ENCODE assay signal across 12 cellular contexts in the genomic region with DNA sequence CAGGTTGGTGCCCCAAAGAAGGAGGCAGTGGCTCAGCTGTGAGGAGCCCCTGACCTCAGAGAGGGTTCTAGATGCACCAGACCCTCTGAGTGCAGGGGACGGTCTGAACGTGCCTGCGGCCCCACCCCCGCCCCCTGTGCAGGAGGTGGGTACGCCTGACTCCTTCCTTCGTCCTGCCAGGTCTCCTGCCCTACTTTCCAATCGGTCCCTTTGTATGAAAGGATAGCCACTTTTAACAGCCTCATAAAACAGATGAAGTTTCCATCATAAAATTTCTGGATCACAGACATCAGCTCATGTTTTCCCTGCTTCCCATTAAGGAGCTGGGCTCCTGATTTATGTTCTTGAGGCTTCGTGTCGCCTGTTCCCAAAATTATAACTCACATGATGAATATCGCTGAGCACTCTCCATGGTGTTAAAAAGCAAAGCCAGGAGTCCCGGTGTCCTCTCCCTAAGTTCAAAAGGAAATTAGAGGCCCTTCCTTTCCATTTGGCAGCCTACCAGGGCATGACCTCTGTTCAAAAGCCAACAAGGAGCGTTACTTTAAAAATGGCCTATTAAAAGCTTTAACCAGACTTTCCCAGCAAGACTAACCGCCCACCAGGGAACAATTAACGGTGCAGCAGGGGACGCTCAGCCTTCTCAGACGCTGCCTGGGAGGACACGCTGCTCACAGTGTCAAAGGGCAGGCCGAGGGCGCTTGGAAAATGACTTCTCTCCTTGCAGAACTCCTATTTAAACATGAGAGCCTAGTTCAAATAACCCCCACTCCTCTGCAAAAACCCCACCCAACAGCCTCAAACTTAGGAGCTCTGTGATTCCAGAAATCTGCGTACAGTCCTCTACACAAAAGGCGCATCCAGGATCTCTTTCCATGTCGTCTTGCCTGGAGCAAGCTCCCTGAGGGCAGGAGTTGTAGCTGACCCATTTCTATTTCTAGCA.
DNase-seq lines count a peak whose midpoint lies in the region; ATAC-seq and TF ChIP-seq lines count a peak whose summit lies in the region.
"Had no signal": no experiment of that assay in that cellular context is flagged by ENCODE, and none has a peak within 500 bp of the region (broad histone marks: within the 10 kb centered on the region; RNA-seq: fewer than 3 reads in every experiment).

No MANE protein-coding gene starts in this region.

- no peak for ATAC-seq in stimulated activated naive CD8-positive, alpha-beta T cell treated with anti-CD3 and anti-CD28 coated beads, Interleukin-15, amount 100 ng/mL, for 72 hours
- ATAC-seq in stimulated activated naive CD8-positive, alpha-beta T cell treated with anti-CD3 and anti-CD28 coated beads, Interleukin-15, Interleukin-2, amounts not matched to agents 100 U/mL and 50 U/mL, for 24 hours = no peak
- no peak for ATAC-seq in GM18907 (IDR thresholded peaks at IDR 0.05; ENCODE audit: unreplicated experiment)
- ATAC-seq: activated CD8-positive, alpha-beta memory T cell treated with anti-CD3 and anti-CD28 coated beads, Interleukin-2, amount 10 ng/mL, durations not matched to agents 7 days and 5 days had no signal

- no peaks in the 10 kb centered on the region for H3K9me3 Mint-ChIP-seq in stimulated activated naive CD8-positive, alpha-beta T cell treated with anti-CD3 and anti-CD28 coated beads, Interleukin-15, amount 100 ng/mL, for 72 hours
- H3K9me3 Mint-ChIP-seq in chondrocyte (ENCODE audit: low read depth) = no peaks in the 10 kb centered on the region

- in situ Hi-C loops in GM13977 (cut with MboI; ENCODE audit: low pct_unique_long_range_greater_than_20kb, low sequenced_read_pairs, unreplicated experiment) (no loop called here), KBM-7 (cut with MboI; ENCODE audit: low pct_unique_long_range_greater_than_20kb, low sequenced_read_pairs) (no loop called here)

- peaks cover 15% of the 10 kb centered on the region for H3K36me3 Mint-ChIP-seq in chondrocyte (ENCODE audit: low read depth)
- H3K36me3 Mint-ChIP-seq: activated CD8-positive, alpha-beta memory T cell treated with anti-CD3 and anti-CD28 coated beads, Interleukin-2, amount 10 ng/mL, durations not matched to agents 7 days and 5 days had no signal

- no peak for DNase-seq in stimulated activated naive CD8-positive, alpha-beta T cell treated with anti-CD3 and anti-CD28 coated beads, Interleukin-15, amount 100 ng/mL, for 72 hours
- DNase-seq in stimulated activated naive CD8-positive, alpha-beta T cell treated with anti-CD3 and anti-CD28 coated beads, Interleukin-15, Interleukin-2, amounts not matched to agents 100 U/mL and 50 U/mL, for 24 hours = no peak
- DNase-seq in chondrocyte (ENCODE audit: low spot score) = peak; percentile 49
- DNase-seq in myocyte (ENCODE audit: low read depth) = peak; percentile 22
- DNase-seq in GM13977 (ENCODE audit: low spot score) = no peak
- no peak for DNase-seq in KBM-7
- DNase-seq in DMS79 (lab: John Stamatoyannopoulos, UW) = no peak
- DNase-seq: activated CD8-positive, alpha-beta memory T cell treated with anti-CD3 and anti-CD28 coated beads, Interleukin-2, amount 10 ng/mL, durations not matched to agents 7 days and 5 days; stimulated activated CD4-positive, alpha-beta T cell treated with anti-CD3 and anti-CD28 coated beads, Interleukin-4, amount 100 ng/mL, for 24 hours; stimulated activated naive CD4-positive, alpha-beta T cell treated with Interleukin-2 at 50 U/mL for 16 hours; T-helper 9 cell had no signal

- no peak overlapping the region for H3K4me3 Mint-ChIP-seq in stimulated activated naive CD8-positive, alpha-beta T cell treated with anti-CD3 and anti-CD28 coated beads, Interleukin-15, amount 100 ng/mL, for 72 hours
- no peak overlapping the region for H3K4me3 Mint-ChIP-seq in chondrocyte (ENCODE audit: unreplicated experiment)
- H3K4me3 Mint-ChIP-seq: activated CD8-positive, alpha-beta memory T cell treated with anti-CD3 and anti-CD28 coated beads, Interleukin-2, amount 10 ng/mL, durations not matched to agents 7 days and 5 days had no signal

- TF ChIP-seq CTCF in chondrocyte (IDR thresholded peaks at IDR 0.05) (no peak), GM13977 (IDR thresholded peaks at IDR 0.05; ENCODE audit: extremely low read depth, insufficient read depth, missing control alignments) (no peak)

- peak overlapping the region; percentile 69 to 80 for H3K27ac Mint-ChIP-seq in stimulated activated naive CD8-positive, alpha-beta T cell treated with anti-CD3 and anti-CD28 coated beads, Interleukin-15, amount 100 ng/mL, for 72 hours
- peak overlapping the region; percentile 57 for H3K27ac Mint-ChIP-seq in chondrocyte (ENCODE audit: unreplicated experiment)

- peaks cover 53% of the 10 kb centered on the region for H3K4me1 Mint-ChIP-seq in stimulated activated naive CD8-positive, alpha-beta T cell treated with anti-CD3 and anti-CD28 coated beads, Interleukin-15, amount 100 ng/mL, for 72 hours
- H3K4me1 Mint-ChIP-seq in chondrocyte (ENCODE audit: low read depth) = no peaks in the 10 kb centered on the region

- H3K27me3 Mint-ChIP-seq in stimulated activated naive CD8-positive, alpha-beta T cell treated with anti-CD3 and anti-CD28 coated beads, Interleukin-15, amount 100 ng/mL, for 72 hours = no peaks in the 10 kb centered on the region
- no peaks in the 10 kb centered on the region for H3K27me3 Mint-ChIP-seq in chondrocyte (ENCODE audit: low read depth)
- H3K27me3 Mint-ChIP-seq: activated CD8-positive, alpha-beta memory T cell treated with anti-CD3 and anti-CD28 coated beads, Interleukin-2, amount 10 ng/mL, durations not matched to agents 7 days and 5 days had no signal

Comparison
In these comparisons a context has a peak if more than half of its experiments do, and no peak if none do; other contexts are left out.
1. DNase-seq: peak in chondrocyte (single experiment) and myocyte (single experiment); none in stimulated activated naive CD8-positive, alpha-beta T cell treated with anti-CD3 and anti-CD28 coated beads, Interleukin-15, amount 100 ng/mL, for 72 hours (0 of 2), stimulated activated naive CD8-positive, alpha-beta T cell treated with anti-CD3 and anti-CD28 coated beads, Interleukin-15, Interleukin-2, amounts not matched to agents 100 U/mL and 50 U/mL, for 24 hours (single experiment), GM13977 (single experiment), KBM-7 (single experiment) and DMS79 (single experiment).